In genomic region chr3:174480767-174481166, GRCh38 we compare ENCODE assay signal across 26 cellular contexts.
"Had no signal": no experiment of that assay in that cellular context is flagged by ENCODE, and none has a peak within 500 bp of the region (broad histone marks: within the 10 kb centered on the region; RNA-seq: fewer than 3 reads in every experiment).

No MANE protein-coding gene starts in this region.

- DNase-seq: activated effector memory CD4-positive, alpha-beta T cell treated with anti-CD3 and anti-CD28 coated beads, Interleukin-2, amount 50 U/mL, for 16 hours; activated effector memory CD4-positive, alpha-beta T cell treated with Interleukin-2 at 50 U/mL for 16 hours; activated gamma-delta T cell; activated gamma-delta T cell treated with Interleukin-2 at 50 U/mL for 16 hours; activated naive CD4-positive, alpha-beta T cell; activated naive CD4-positive, alpha-beta T cell treated with anti-CD3 and anti-CD28 coated beads for 36 hours; activated naive CD4-positive, alpha-beta T cell treated with anti-CD3 and anti-CD28 coated beads, Interleukin-2, amount 10 ng/mL, durations not matched to agents 7 days and 5 days; activated naive CD4-positive, alpha-beta T cell treated with anti-CD3 and anti-CD28 coated beads, Interleukin-2, amount 50 U/mL, for 16 hours; activated naive CD4-positive, alpha-beta T cell treated with Interleukin-2 at 50 U/mL for 16 hours; activated naive CD8-positive, alpha-beta T cell treated with anti-CD3 and anti-CD28 coated beads for 36 hours; activated naive CD8-positive, alpha-beta T cell treated with anti-CD3 and anti-CD28 coated beads, Interleukin-2, amount 10 ng/mL, durations not matched to agents 7 days and 5 days; activated naive CD8-positive, alpha-beta T cell treated with anti-CD3 and anti-CD28 coated beads, Interleukin-2, amount 50 U/mL, for 24 hours; activated T-cell treated with anti-CD3 and anti-CD28 coated beads, Interleukin-2, amount 50 U/mL, for 1 hour; activated T-cell treated with anti-CD3 and anti-CD28 coated beads, Interleukin-2, amount 50 U/mL, for 24 hours; activated T-cell treated with anti-CD3 and anti-CD28 coated beads, Interleukin-2, amount 50 U/mL, for 4 hours; activated T-cell treated with anti-CD3 and anti-CD28 coated beads, Interleukin-2, amount 50 U/mL, for 48 hours; activated T-cell treated with anti-CD3 and anti-CD28 coated beads, Interleukin-2, amount 50 U/mL, for 72 hours; adrenal gland; amniotic stem cell; amygdala; anterior cingulate cortex; aorta; body of pancreas; brain microvascular endothelial cell; central memory CD4-positive, alpha-beta T cell; cerebellar nuclear complex had no signal
